In the genomic region with DNA sequence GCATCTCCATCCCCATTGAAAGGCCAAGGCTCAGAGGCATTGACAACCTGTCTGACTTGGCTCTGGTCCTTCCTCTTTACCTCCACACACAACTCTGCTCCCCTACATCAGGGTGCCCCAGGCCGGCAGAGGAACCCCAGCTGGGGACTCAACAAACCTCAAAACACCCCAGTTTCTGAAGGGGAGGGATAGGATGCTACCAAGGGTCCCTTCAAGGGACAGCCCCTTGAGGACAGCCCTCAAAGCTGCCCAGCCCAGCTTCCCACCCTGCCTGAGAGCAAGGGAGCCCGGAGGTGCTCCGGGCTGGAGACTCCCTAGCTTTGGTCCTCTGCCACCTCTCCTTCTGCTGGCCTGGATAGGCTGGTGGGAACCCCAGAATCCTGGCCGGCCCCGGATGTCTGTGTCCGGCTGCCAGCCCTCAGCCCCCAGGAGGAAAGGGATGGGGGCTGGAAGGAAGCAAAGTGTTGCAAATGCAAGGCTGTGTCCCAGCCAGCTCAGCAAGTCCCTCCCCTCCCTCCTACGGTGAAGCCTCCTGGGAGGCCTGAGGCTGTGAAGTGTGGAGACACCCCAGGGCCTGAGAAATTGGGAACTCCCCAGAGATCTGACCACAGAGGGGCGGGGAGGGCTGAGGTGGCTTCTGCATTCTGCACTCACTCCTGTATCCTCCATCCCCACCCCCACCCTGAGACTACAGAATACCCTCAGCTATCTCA, we compare ENCODE assay signal across 1 cellular context.
TF ChIP-seq lines count a peak whose summit lies in the region.

No MANE protein-coding gene starts in this region.

TF ChIP-seq in neural cell, 6 proteins besides CTCF, POLR2A, EP300 and RAD21:
- TF ChIP-seq EZH2 (IDR thresholded peaks at IDR 0.05; ENCODE audit: borderline replicate concordance, insufficient read depth, low read length, poor library complexity, severe bottlenecking) (no peak), REST (IDR thresholded peaks at IDR 0.05; ENCODE audit: borderline replicate concordance) (no peak), POLR2AphosphoS5 (IDR thresholded peaks at IDR 0.05) (no peak), TAF1 (IDR thresholded peaks at IDR 0.05; ENCODE audit: low read depth) (no peak)
